Comparison of ENCODE assay signal across 19 cellular contexts in genomic region chr16:88508376-88508867, GRCh38. TPM values are rescaled to one million over a fixed set of nuclear protein-coding genes. Genes with fewer than 3 reads are reported as not detected.
A peak's percentile ranks its signal among the peaks of the same experiment; 100 is the strongest.
DNase-seq lines count a peak whose midpoint lies in the region; ATAC-seq, FAIRE-seq and TF ChIP-seq lines count a peak whose summit lies in the region.
"Had no signal": no experiment of that assay in that cellular context is flagged by ENCODE, and none has a peak within 500 bp of the region (broad histone marks: within the 10 kb centered on the region; RNA-seq: fewer than 3 reads in every experiment).

No MANE protein-coding gene starts in this region.

- TF ChIP-seq EP300 in K562 (IDR thresholded peaks at IDR 0.05; ENCODE audit: low read length) (no peak), suprapubic skin (IDR thresholded peaks at IDR 0.05) (no peak)

- CTCF ChIA-PET in CD8-positive, alpha-beta memory T cell (lab: Charles Lee), result no interaction called here
- CTCF ChIA-PET in K562 (lab: Yijun Ruan, JAX; ENCODE audit: low intra/inter-chr PET ratio), result no interaction called here

- peak overlapping the region; percentile 50 for H3K4me2 ChIP-seq in K562 (ENCODE audit: insufficient read depth, low read length)
- H3K4me2 ChIP-seq: GM23338 had no signal

- no peak for TF ChIP-seq RAD21 in K562 (CRISPR knock-in tag; conservative IDR thresholded peaks at IDR 0.05 in 1 of 2, IDR thresholded peaks at IDR 0.05 in 1 of 2)

- FAIRE-seq in K562 (lab: Jason Lieb, UNC) (peak; percentile 51), kidney (lab: Jason Lieb, UNC) (no peak), small intestine (lab: Jason Lieb, UNC) (no peak)
- FAIRE-seq: A204.1, GM12878, GM18507 had no signal

- no peak for TF ChIP-seq POLR2A in K562 (conservative IDR thresholded peaks at IDR 0.05)
- no peak for TF ChIP-seq POLR2A in suprapubic skin (IDR thresholded peaks at IDR 0.05)

- H3K9me1 ChIP-seq in K562 (ENCODE audit: control insufficient read depth, insufficient read depth, low read length), result peaks cover 6% of the 10 kb centered on the region

- peak; percentile 76 for ATAC-seq in K562
- ATAC-seq in stimulated activated naive B cell treated with anti-CD40 and anti-IgM and Interleukin-4, amounts not matched to agents 10 μg/mL and 1 μg/mL and 100 μg/mL, for 72 hours (replicated peaks), result no peak
- ATAC-seq: GM12878, GM23338 had no signal

- H3K9ac ChIP-seq in K562 (ENCODE audit: insufficient read depth in 1 of 2, low read depth in 2 of 2, low read length in 2 of 2), result peak overlapping the region; percentile 30 to 88; a peak in 3 of 4 replicates
- H3K9ac ChIP-seq in kidney (ENCODE audit: low read length in 2 of 2), result peak overlapping the region in 1 of 2 donors; percentile 51

- no TSS peak for BruUV-seq in K562 (replicated peaks; lab: Mats Ljungman, UMichigan)

- in situ Hi-C loops in K562 (cut with MboI), result no loop called here

- H3K4me1 Mint-ChIP-seq in CD8-positive, alpha-beta memory T cell, result peaks cover 0 to 5% (median 2%) of the 10 kb centered on the region in 3 donors
- peaks cover 3 to 10% of the 10 kb centered on the region in 2 donors for H3K4me1 Mint-ChIP-seq in stimulated activated naive B cell treated with anti-CD40 and anti-IgM and Interleukin-4, amounts not matched to agents 10 μg/mL and 1 μg/mL and 100 μg/mL, for 72 hours

- peak overlapping the region; percentile 16 for H3K27ac ChIP-seq in CD8-positive, alpha-beta memory T cell (ENCODE audit: low read depth, low read length)
- H3K27ac ChIP-seq in K562 (ENCODE audit: extremely low read depth, low read depth, low read length) (peak overlapping the region; percentile 59), kidney (ENCODE audit: low read depth in 2 of 2, low read length in 2 of 2) (peak overlapping the region; percentile 3 to 55), small intestine (ENCODE audit: low read depth in 1 of 2, low read length in 1 of 2) (peak overlapping the region; percentile 76 to 93), suprapubic skin (no peak overlapping the region)
- H3K27ac ChIP-seq: C4-2B had no signal

- peaks cover 6% of the 10 kb centered on the region; the same call in 1 of the 2 replicates for H4K20me1 ChIP-seq in K562 (replicated peaks; ENCODE audit: control insufficient read depth, insufficient read depth, low read length)

- H3K9me3 Mint-ChIP-seq in CD8-positive, alpha-beta memory T cell, result peaks cover 0 to 2% (median 0%) of the 10 kb centered on the region in 5 donors
- H3K9me3 Mint-ChIP-seq in stimulated activated naive B cell treated with anti-CD40 and anti-IgM and Interleukin-4, amounts not matched to agents 10 μg/mL and 1 μg/mL and 100 μg/mL, for 72 hours, result no peaks in the 10 kb centered on the region
- H3K9me3 Mint-ChIP-seq: CD4-positive, alpha-beta memory T cell; GM23338; H9; IgD-negative memory B cell had no signal

- whole genome bisulfite sequencing in K562 (ENCODE audit: insufficient coverage, low coverage, missing lambda C conversion rate), result 45% methylated on average over 12 of the region's 13 CpGs
- 45 to 64% (median 54%) methylated on average over 12 to 13 of the region's 13 CpGs for WGBS in small intestine, 3 donors
- WGBS in suprapubic skin, result 96% methylated on average over 6 of the region's 13 CpGs

- H3K27ac Mint-ChIP-seq in CD8-positive, alpha-beta memory T cell, result no peak overlapping the region
- H3K27ac Mint-ChIP-seq in stimulated activated naive B cell treated with anti-CD40 and anti-IgM and Interleukin-4, amounts not matched to agents 10 μg/mL and 1 μg/mL and 100 μg/mL, for 72 hours, result no peak overlapping the region
- H3K27ac Mint-ChIP-seq: GM23338, IgD-negative memory B cell had no signal

- H3K36me3 ChIP-seq in CD8-positive, alpha-beta memory T cell (ENCODE audit: insufficient read depth, low read length), result no peaks in the 10 kb centered on the region
- H3K36me3 ChIP-seq in K562 (ENCODE audit: control insufficient read depth, insufficient read depth, low read length) (peaks cover 62% of the 10 kb centered on the region; the same call in 2 of the 3 replicates), kidney (ENCODE audit: control insufficient read depth in 1 of 2, insufficient read depth in 2 of 2, low read length in 2 of 2) (no peaks in the 10 kb centered on the region), small intestine (ENCODE audit: control insufficient read depth in 2 of 2, insufficient read depth in 2 of 2, low read length in 2 of 2) (no peaks in the 10 kb centered on the region), suprapubic skin (no peaks in the 10 kb centered on the region)
- H3K36me3 ChIP-seq: BE2C had no signal

- DNase-seq in CD8-positive, alpha-beta memory T cell, result no peak
- peak; percentile 63 to 79 (median 70) for DNase-seq in K562 (ENCODE audit: extremely low read depth in 1 of 4, low spot score in 3 of 4)
- DNase-seq in kidney, result no peak
- no peak for DNase-seq in small intestine
- no peak for DNase-seq in NCI-H187 (lab: John Stamatoyannopoulos, UW)
- DNase-seq in stimulated activated naive B cell treated with anti-CD40 and anti-IgM and Interleukin-4, amounts not matched to agents 10 μg/mL and 1 μg/mL and 100 μg/mL, for 72 hours, result no peak
- no peak for DNase-seq in D341Med (ENCODE audit: low spot score)
- no peak for DNase-seq in suprapubic skin (ENCODE audit: low spot score in 2 of 2)
- DNase-seq: BE2C; CD4-positive, alpha-beta memory T cell; DMS 273 treated with DMSO at 0.1 percent for 48 hours; DMS79; H9 had no signal

- intact Hi-C loops in K562 (cut with micrococcal nuclease) (no loop called here), kidney (cut with DNase I) (no loop called here)

- H3K79me2 ChIP-seq in K562 (ENCODE audit: control insufficient read depth, insufficient read depth, low read length), result peaks cover 42% of the 10 kb centered on the region

- POLR2A ChIA-PET in CD8-positive, alpha-beta memory T cell (lab: Charles Lee), result no interaction called here
- POLR2A ChIA-PET in K562 (lab: Yijun Ruan, JAX), result interaction anchor here (0.6 to 2.4 kb wide), 3 partner anchors 10 to 741 kb away, joined by 3 to 10 read pairs (median 8); no protein-coding TSS in a partner anchor

- no peak for TF ChIP-seq CTCF in K562 (IDR thresholded peaks at IDR 0.05 in 2 of 3, conservative IDR thresholded peaks at IDR 0.05 in 1 of 3; ENCODE audit: insufficient read depth in 2 of 3, low read depth in 1 of 3, low read length in 3 of 3)
- TF ChIP-seq CTCF in kidney (IDR thresholded peaks at IDR 0.05; ENCODE audit: borderline replicate concordance, extremely low read depth, insufficient read depth), result no peak
- no peak for TF ChIP-seq CTCF in suprapubic skin (IDR thresholded peaks at IDR 0.05)

- H3K9me3 ChIP-seq in CD8-positive, alpha-beta memory T cell (ENCODE audit: low read length), result no peaks in the 10 kb centered on the region
- no peaks in the 10 kb centered on the region for H3K9me3 ChIP-seq in K562 (replicated peaks; ENCODE audit: control insufficient read depth, insufficient read depth, low read depth, low read length)
- no peaks in the 10 kb centered on the region for H3K9me3 ChIP-seq in kidney (ENCODE audit: control insufficient read depth in 1 of 2, low read length in 2 of 2)
- no peaks in the 10 kb centered on the region for H3K9me3 ChIP-seq in small intestine (ENCODE audit: control insufficient read depth, low read depth)
- H3K9me3 ChIP-seq in suprapubic skin, result no peaks in the 10 kb centered on the region
- H3K9me3 ChIP-seq: BE2C had no signal

- H3K4me3 Mint-ChIP-seq in CD8-positive, alpha-beta memory T cell, result no peak overlapping the region
- no peak overlapping the region for H3K4me3 Mint-ChIP-seq in stimulated activated naive B cell treated with anti-CD40 and anti-IgM and Interleukin-4, amounts not matched to agents 10 μg/mL and 1 μg/mL and 100 μg/mL, for 72 hours
- H3K4me3 Mint-ChIP-seq: CD4-positive, alpha-beta memory T cell; GM23338; H9; IgD-negative memory B cell had no signal

- no peak overlapping the region for H2AFZ ChIP-seq in K562 (ENCODE audit: low read depth, low read length)
- H2AFZ ChIP-seq: GM23338 had no signal

- no peak overlapping the region for H3K4me3 ChIP-seq in CD8-positive, alpha-beta memory T cell (ENCODE audit: low read length)
- no peak overlapping the region for H3K4me3 ChIP-seq in K562
- no peak overlapping the region for H3K4me3 ChIP-seq in kidney (ENCODE audit: low read length in 2 of 2)
- H3K4me3 ChIP-seq in small intestine (ENCODE audit: low read depth in 1 of 2, low read length in 2 of 2), result no peak overlapping the region
- no peak overlapping the region for H3K4me3 ChIP-seq in suprapubic skin
- H3K4me3 ChIP-seq: GM12878, GM23338 had no signal

- peaks cover 11% of the 10 kb centered on the region for H3K4me1 ChIP-seq in CD8-positive, alpha-beta memory T cell (ENCODE audit: insufficient read depth, low read length)
- peaks cover 30 to 95% of the 10 kb centered on the region in 2 experiments for H3K4me1 ChIP-seq in K562 (replicated peaks in 1 of 2; ENCODE audit: control insufficient read depth in 2 of 2, insufficient read depth in 2 of 2, low read length in 2 of 2)
- peaks cover 0 to 12% of the 10 kb centered on the region in 2 donors for H3K4me1 ChIP-seq in kidney (ENCODE audit: control insufficient read depth in 1 of 2, insufficient read depth in 1 of 2, low read depth in 1 of 2, low read length in 2 of 2)
- H3K4me1 ChIP-seq in small intestine (ENCODE audit: control insufficient read depth in 2 of 2, insufficient read depth in 1 of 2, low read depth in 1 of 2, low read length in 1 of 2), result peaks cover 6 to 8% of the 10 kb centered on the region in 2 donors
- H3K4me1 ChIP-seq in suprapubic skin, result peaks cover 23% of the 10 kb centered on the region

- peaks cover 0 to 3% (median 0%) of the 10 kb centered on the region in 3 donors for H3K36me3 Mint-ChIP-seq in CD8-positive, alpha-beta memory T cell
- peaks cover 13% of the 10 kb centered on the region in 2 donors for H3K36me3 Mint-ChIP-seq in stimulated activated naive B cell treated with anti-CD40 and anti-IgM and Interleukin-4, amounts not matched to agents 10 μg/mL and 1 μg/mL and 100 μg/mL, for 72 hours
- H3K36me3 Mint-ChIP-seq: CD4-positive, alpha-beta memory T cell; IgD-negative memory B cell had no signal

- H3K27me3 ChIP-seq in CD8-positive, alpha-beta memory T cell (ENCODE audit: insufficient read depth, low read length, poor library complexity, severe bottlenecking), result no peaks in the 10 kb centered on the region
- H3K27me3 ChIP-seq in K562 (ENCODE audit: control insufficient read depth in 2 of 2, insufficient read depth in 2 of 2, low read length in 2 of 2) (no peaks in the 10 kb centered on the region), small intestine (ENCODE audit: control insufficient read depth in 2 of 2, insufficient read depth in 2 of 2, low read length in 2 of 2) (no peaks in the 10 kb centered on the region), suprapubic skin (no peaks in the 10 kb centered on the region)
- H3K27me3 ChIP-seq: BE2C had no signal

- H3K27me3 Mint-ChIP-seq in CD8-positive, alpha-beta memory T cell, result no peaks in the 10 kb centered on the region
- no peaks in the 10 kb centered on the region for H3K27me3 Mint-ChIP-seq in stimulated activated naive B cell treated with anti-CD40 and anti-IgM and Interleukin-4, amounts not matched to agents 10 μg/mL and 1 μg/mL and 100 μg/mL, for 72 hours
- H3K27me3 Mint-ChIP-seq: CD4-positive, alpha-beta memory T cell; IgD-negative memory B cell had no signal

RNA-seq across cellular contexts. Expression of gene ZFPM1, which starts 55.3 kb away (rescaled TPM):
- total RNA-seq in CD8-positive, alpha-beta memory T cell, result 10 to 100 TPM; 15.5 to 16.7 TPM
- 0.71 TPM for polyA plus RNA-seq in CD8-positive, alpha-beta memory T cell
- total RNA-seq in K562 (2011; cell fraction: chromatin; rRNA removed; ENCODE audit: low replicate concordance), result 14.4 and 38.8 TPM in 2 replicates
- 25.3 and 27.9 TPM in 2 replicates for total RNA-seq in K562 (2011; cell fraction: nucleolus; rRNA removed)
- total RNA-seq in K562 (2011; cell fraction: nucleoplasm; rRNA removed), result 16.8 and 18.9 TPM in 2 replicates
- total RNA-seq in K562 (2014; rRNA removed) (4.5 and 8.7 TPM in 2 replicates), K562 (2014; rRNA removed; fragmentation: Illumina TruSeq; extraction: Trizol) (0.26 and 0.47 TPM in 2 replicates), K562 (2015; rRNA removed; fragmentation: Illumina TruSeq; extraction: Trizol) (3.2 and 4.5 TPM in 2 replicates), K562 (2021) (32.7 and 35.9 TPM in 2 replicates), kidney (9.2 TPM), suprapubic skin (1 to 10 TPM; 4.2 to 9.3 (median 5.1) TPM)
- polyA plus RNA-seq in K562 (2011; rRNA removed) (0.88 and 1.4 TPM in 2 replicates), K562 (2014; fragmentation: Illumina TruSeq; extraction: Trizol) (1.2 and 5.1 TPM in 2 replicates), K562 (2014; fragmentation: Nextera tagmentation; extraction: Ambion mirVana) (under 1 TPM; 0.03 to 0.11 TPM), K562 (2014; rRNA removed) (4.7 and 5.5 TPM in 2 replicates), kidney (ENCODE audit: insufficient read depth, low read depth, low replicate concordance) (1.9 TPM), small intestine (10 to 100 TPM in 1 of 3 donors, 1 to 10 TPM in 2; 8.1 to 14.9 (median 9.2) TPM)
- 0.81 and 4.8 TPM in 2 replicates for polyA plus RNA-seq in K562 (2011; cell fraction: cytosol; rRNA removed)
- 3.4 and 13.6 TPM in 2 replicates for polyA plus RNA-seq in K562 (2011; cell fraction: nucleus; rRNA removed)
- 7.9 and 12.2 TPM in 2 replicates for polyA plus RNA-seq in K562 (2012)
- 0.30 and 1.1 TPM in 2 replicates for polyA minus RNA-seq in K562 (2011; rRNA and poly(A)+ RNA removed)
- 12.3 and 14.7 TPM in 2 replicates for polyA minus RNA-seq in K562 (2011; cell fraction: cytosol; rRNA and poly(A)+ RNA removed)
- 7.7 and 10.1 TPM in 2 replicates for polyA minus RNA-seq in K562 (2011; cell fraction: nucleus; rRNA and poly(A)+ RNA removed)

Comparison
In these comparisons a context has a peak if more than half of its experiments do, and no peak if none do; other contexts are left out.
1. DNase-seq: peak in K562 (4 of 4); none in CD8-positive, alpha-beta memory T cell (0 of 5), kidney (single experiment), small intestine (single experiment), NCI-H187 (0 of 2), stimulated activated naive B cell treated with anti-CD40 and anti-IgM and Interleukin-4, amounts not matched to agents 10 μg/mL and 1 μg/mL and 100 μg/mL, for 72 hours (single experiment), D341Med (single experiment) and suprapubic skin (0 of 2).